In the genomic region with DNA sequence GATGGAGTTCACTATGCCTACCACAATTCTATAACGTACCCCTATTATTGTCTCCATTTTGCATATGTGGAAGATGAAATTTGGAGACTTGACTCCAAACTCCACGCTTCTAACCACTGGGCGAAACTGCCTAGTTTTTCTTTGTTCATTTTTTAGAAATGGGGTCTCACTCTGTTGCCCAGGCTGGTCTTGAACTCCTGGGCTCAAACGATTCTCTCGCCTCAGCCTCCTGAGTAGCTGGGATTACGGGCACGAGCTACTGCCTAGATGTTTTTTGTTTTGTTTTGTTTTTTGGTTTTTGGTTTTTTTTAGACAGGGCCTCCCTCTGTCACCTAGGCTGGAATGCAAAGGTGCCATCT, we compare ENCODE assay signal across 8 cellular contexts. TPM values are rescaled to one million over a fixed set of nuclear protein-coding genes. Genes with fewer than 3 reads are reported as not detected.
DNase-seq lines count a peak whose midpoint lies in the region; ATAC-seq and TF ChIP-seq lines count a peak whose summit lies in the region.

No MANE protein-coding gene starts in this region.

- H3K27me3 Mint-ChIP-seq in naive B cell = no peaks in the 10 kb centered on the region

- peak overlapping the region; percentile 99 to 100 (median 100) for H3K27ac Mint-ChIP-seq in naive B cell

- H3K9me3 ChIP-seq in BE2C = no peaks in the 10 kb centered on the region
- no peaks in the 10 kb centered on the region for H3K9me3 ChIP-seq in ascending aorta

- H3K9me3 Mint-ChIP-seq in naive B cell = no peaks in the 10 kb centered on the region

- peaks cover 41% of the 10 kb centered on the region for H3K36me3 ChIP-seq in BE2C
- peaks cover 6 to 23% of the 10 kb centered on the region in 2 donors for H3K36me3 ChIP-seq in ascending aorta

- peaks cover 18 to 47% (median 36%) of the 10 kb centered on the region in 3 donors for H3K4me1 Mint-ChIP-seq in naive B cell

- no peak for TF ChIP-seq CTCF in BE2C (IDR thresholded peaks at IDR 0.05; ENCODE audit: low read depth, low read length)
- no peak for TF ChIP-seq CTCF in ascending aorta (IDR thresholded peaks at IDR 0.05)

- ATAC-seq in HG02798 (IDR thresholded peaks at IDR 0.05; ENCODE audit: poor library complexity, unreplicated experiment) = peak; percentile 3
- ATAC-seq in naive B cell (ENCODE audit: low read depth in 2 of 2) = no peak
- no peak for ATAC-seq in GM19023 (IDR thresholded peaks at IDR 0.05; ENCODE audit: unreplicated experiment)
- no peak for ATAC-seq in GM21723 (IDR thresholded peaks at IDR 0.05; ENCODE audit: unreplicated experiment)

- H3K36me3 Mint-ChIP-seq in naive B cell = peaks cover 0 to 22% of the 10 kb centered on the region in 2 donors

- no peaks in the 10 kb centered on the region for H3K27me3 ChIP-seq in BE2C
- H3K27me3 ChIP-seq in ascending aorta = no peaks in the 10 kb centered on the region

- DNase-seq in BE2C (no peak), ascending aorta (ENCODE audit: low spot score in 2 of 2) (no peak), naive B cell (no peak), CD1c-positive myeloid dendritic cell (ENCODE audit: extremely low spot score) (no peak), NCI-H146 (lab: John Stamatoyannopoulos, UW) (no peak)

- peak overlapping the region; percentile 91 to 95 for H3K27ac ChIP-seq in ascending aorta

- H3K4me3 ChIP-seq in BE2C (ENCODE audit: low read depth, low read length) = peak overlapping the region; percentile 98
- peak overlapping the region in 1 of 2 donors; percentile 71 for H3K4me3 ChIP-seq in ascending aorta

- H3K4me3 Mint-ChIP-seq in naive B cell = peak overlapping the region; percentile 79 to 98 (median 96)

- H3K4me1 ChIP-seq in BE2C = no peaks in the 10 kb centered on the region
- peaks cover 0 to 19% of the 10 kb centered on the region in 2 donors for H3K4me1 ChIP-seq in ascending aorta

- intact Hi-C loops in ascending aorta (cut with DNase I) = loop anchor here (1.0 to 5.0 kb wide), 4 partner anchors 27 to 360 kb away; a partner anchor contains a TSS

RNA-seq across cellular contexts. Expression of a gene that starts 0.6 kb away (rescaled TPM):
- 1,285 TPM for polyA plus RNA-seq in BE2C (2012; ENCODE audit: insufficient read depth, insufficient read length, low read depth)
- total RNA-seq in ascending aorta = 1,821 TPM
- 1,000 to 10,000 TPM; 1,322 to 3,271 (median 2,987) TPM for polyA plus RNA-seq in naive B cell (ENCODE audit: low read depth in 6 of 6)

RNA-seq across cellular contexts. Expression of a gene that starts 45.5 kb away (rescaled TPM):
- 1.6 TPM for polyA plus RNA-seq in BE2C (2012; ENCODE audit: insufficient read depth, insufficient read length, low read depth)
- total RNA-seq in ascending aorta = 14.4 TPM
- polyA plus RNA-seq in naive B cell (ENCODE audit: low read depth in 6 of 6) = under 1 TPM in 5 of 6 donors, not detected in 1; 0.12 to 0.61 (median 0.49) TPM
